10 cellular contexts compared by ENCODE assay signal in the genomic region with DNA sequence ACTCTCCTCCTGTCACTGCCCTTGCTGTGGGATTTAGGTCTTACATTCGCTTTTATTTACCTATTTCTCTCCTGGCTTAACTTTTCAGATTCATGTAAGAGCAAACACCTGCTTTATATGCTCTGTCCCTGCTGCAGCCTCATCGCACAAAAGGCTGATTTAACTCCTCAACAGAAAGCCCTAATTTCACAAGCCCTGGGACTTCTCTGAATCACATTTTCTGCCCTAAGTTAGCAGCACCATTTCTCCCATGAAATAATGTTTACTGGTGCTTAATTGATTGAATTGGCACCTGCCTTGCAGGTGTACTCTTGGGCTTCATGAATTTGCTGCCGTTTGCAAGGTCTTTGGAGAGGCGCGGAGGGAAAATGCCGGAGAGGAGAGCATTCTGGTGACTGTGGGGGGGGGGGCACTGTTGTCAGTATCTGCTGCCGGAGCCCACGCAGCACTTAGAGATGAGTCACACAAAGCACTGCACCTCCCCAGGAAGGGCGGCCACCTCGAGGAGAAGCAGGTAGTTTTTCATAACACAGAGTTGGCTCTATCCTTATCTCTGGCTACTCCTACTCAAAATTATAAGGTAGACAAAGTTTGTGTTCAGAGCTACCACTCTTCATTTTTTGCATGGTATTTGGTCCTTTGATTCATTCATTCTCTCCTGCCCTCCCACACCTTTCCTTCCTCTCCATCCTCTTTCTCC.
DNase-seq lines count a peak whose midpoint lies in the region; ATAC-seq, FAIRE-seq and TF ChIP-seq lines count a peak whose summit lies in the region.
"Had no signal": no experiment of that assay in that cellular context is flagged by ENCODE, and none has a peak within 500 bp of the region (broad histone marks: within the 10 kb centered on the region; RNA-seq: fewer than 3 reads in every experiment).

No MANE protein-coding gene starts in this region.

- intact Hi-C loops in endothelial cell of umbilical vein (cut with micrococcal nuclease): no loop called here

- H3K36me3 ChIP-seq in endothelial cell of umbilical vein (ENCODE audit: control insufficient read depth in 2 of 2, extremely low read depth in 1 of 2, insufficient read depth in 2 of 2, low read length in 2 of 2) (no peaks in the 10 kb centered on the region), rectal smooth muscle tissue (ENCODE audit: control insufficient read depth, insufficient read depth, low read length) (no peaks in the 10 kb centered on the region)

- CTCF ChIA-PET in endothelial cell of umbilical vein (lab: Charles Lee): interaction anchor here (1.0 kb wide), 1 partner anchor 29 kb away, joined by 4 read pairs; no protein-coding TSS in a partner anchor

- DNase-seq in HK-2 (ENCODE audit: unreplicated experiment) (peak; percentile 21), NCI-H345 treated with DMSO at 0.1 percent for 48 hours (lab: John Stamatoyannopoulos, UW; ENCODE audit: unreplicated experiment) (peak; percentile 39), endothelial cell of umbilical vein (ENCODE audit: low read depth, low spot score) (no peak), cortex of kidney (lab: John Stamatoyannopoulos, UW) (no peak), T-helper 9 cell (no peak), GM12891 (ENCODE audit: insufficient read length, low spot score) (no peak)
- DNase-seq: NCI-H1694 had no signal

- TF ChIP-seq POLR2A in endothelial cell of umbilical vein (IDR thresholded peaks at IDR 0.05; ENCODE audit: low read depth, low read length) (no peak), GM12891 (IDR thresholded peaks at IDR 0.05; ENCODE audit: low read depth, low read length) (no peak)

- H3K9ac ChIP-seq in endothelial cell of umbilical vein (replicated peaks; ENCODE audit: extremely low read depth, insufficient read depth, low read length): no peak overlapping the region
- H3K9ac ChIP-seq in rectal smooth muscle tissue (ENCODE audit: low read length): no peak overlapping the region

- FAIRE-seq in endothelial cell of umbilical vein (lab: Jason Lieb, UNC) (no peak), GM12891 (lab: Jason Lieb, UNC) (no peak)
- FAIRE-seq: GM12878 had no signal

- H3K4me2 ChIP-seq in endothelial cell of umbilical vein (ENCODE audit: insufficient read depth, low read length): no peak overlapping the region

- H3K4me3 ChIP-seq in endothelial cell of umbilical vein (replicated peaks in 1 of 3; ENCODE audit: insufficient read depth in 1 of 3, low read depth in 1 of 3, low read length in 3 of 3) (no peak overlapping the region), rectal smooth muscle tissue (ENCODE audit: low read length) (peak overlapping the region; percentile 29)
- H3K4me3 ChIP-seq: GM12878 had no signal

- H3K9me1 ChIP-seq in endothelial cell of umbilical vein (replicated peaks; ENCODE audit: control insufficient read depth, extremely low read depth, insufficient read depth, low read length): no peaks in the 10 kb centered on the region

- no peak overlapping the region for H2AFZ ChIP-seq in endothelial cell of umbilical vein (ENCODE audit: low read depth, low read length)

- TF ChIP-seq CTCF in endothelial cell of umbilical vein (IDR thresholded peaks at IDR 0.05; ENCODE audit: extremely low read depth in 1 of 2, insufficient read depth in 1 of 2, low read depth in 1 of 2, low read length in 2 of 2): no peak

- ATAC-seq in HG03108 (IDR thresholded peaks at IDR 0.05; ENCODE audit: unreplicated experiment): no peak
- ATAC-seq: GM12878 had no signal

- H3K27ac ChIP-seq in endothelial cell of umbilical vein (ENCODE audit: insufficient read depth, low read depth, low read length): no peak overlapping the region
- H3K27ac ChIP-seq in rectal smooth muscle tissue (ENCODE audit: low read depth, low read length): peak overlapping the region; percentile 7

- H3K9me3 ChIP-seq in endothelial cell of umbilical vein (replicated peaks; ENCODE audit: control insufficient read depth, insufficient read depth, low read length): no peaks in the 10 kb centered on the region

- H3K27me3 ChIP-seq in endothelial cell of umbilical vein (ENCODE audit: control insufficient read depth in 2 of 2, insufficient read depth in 2 of 2, low read length in 2 of 2) (no peaks in the 10 kb centered on the region), rectal smooth muscle tissue (ENCODE audit: control insufficient read depth, insufficient read depth, low read length) (no peaks in the 10 kb centered on the region)

- dilution Hi-C loops in endothelial cell of umbilical vein (cut with MboI; ENCODE audit: extremely low pct_ligation_motif_present, low sequenced_read_pairs): no loop called here

- H3K4me1 ChIP-seq in endothelial cell of umbilical vein (ENCODE audit: control insufficient read depth, extremely low read depth, insufficient read depth, low read length) (peaks cover 10% of the 10 kb centered on the region), rectal smooth muscle tissue (ENCODE audit: control insufficient read depth, insufficient read depth, low read length) (peaks cover 5% of the 10 kb centered on the region)

- H4K20me1 ChIP-seq in endothelial cell of umbilical vein (replicated peaks; ENCODE audit: control insufficient read depth, extremely low read depth, insufficient read depth, low read length): no peaks in the 10 kb centered on the region

- no TSS peak for BruUV-seq in endothelial cell of umbilical vein (replicated peaks; lab: Mats Ljungman, UMichigan)

- no peaks in the 10 kb centered on the region for H3K79me2 ChIP-seq in endothelial cell of umbilical vein (ENCODE audit: control insufficient read depth, insufficient read depth, low read length)

- POLR2A ChIA-PET in endothelial cell of umbilical vein (lab: Charles Lee): no interaction called here

TF ChIP-seq in endothelial cell of umbilical vein, 7 proteins besides CTCF, POLR2A, EP300 and RAD21:
- no peak for TF ChIP-seq MAX (IDR thresholded peaks at IDR 0.05; ENCODE audit: insufficient read depth, insufficient read length)
- TF ChIP-seq FOS (IDR thresholded peaks at IDR 0.05; ENCODE audit: borderline replicate concordance, insufficient read depth, low read length): peak; percentile 7
- no peak for TF ChIP-seq MYC (IDR thresholded peaks at IDR 0.05; ENCODE audit: low read depth, low read length)
- no peak for TF ChIP-seq EZH2 (IDR thresholded peaks at IDR 0.05; ENCODE audit: borderline replicate concordance, low read depth, low read length, severe bottlenecking)
TF ChIP-seq in endothelial cell of umbilical vein: peak in this region for 1.

TF ChIP-seq in GM12891, 5 proteins besides CTCF, POLR2A, EP300 and RAD21:
- TF ChIP-seq TAF1 (IDR thresholded peaks at IDR 0.05; ENCODE audit: low read depth, low read length): no peak

Comparison
In these comparisons a context has a peak if more than half of its experiments do, and no peak if none do; other contexts are left out.
1. DNase-seq: peak in HK-2 (single experiment) and NCI-H345 treated with DMSO at 0.1 percent for 48 hours (single experiment); none in endothelial cell of umbilical vein (single experiment), cortex of kidney (single experiment), T-helper 9 cell (single experiment) and GM12891 (single experiment).